Comparison of ENCODE assay signal across 30 cellular contexts in the genomic region with DNA sequence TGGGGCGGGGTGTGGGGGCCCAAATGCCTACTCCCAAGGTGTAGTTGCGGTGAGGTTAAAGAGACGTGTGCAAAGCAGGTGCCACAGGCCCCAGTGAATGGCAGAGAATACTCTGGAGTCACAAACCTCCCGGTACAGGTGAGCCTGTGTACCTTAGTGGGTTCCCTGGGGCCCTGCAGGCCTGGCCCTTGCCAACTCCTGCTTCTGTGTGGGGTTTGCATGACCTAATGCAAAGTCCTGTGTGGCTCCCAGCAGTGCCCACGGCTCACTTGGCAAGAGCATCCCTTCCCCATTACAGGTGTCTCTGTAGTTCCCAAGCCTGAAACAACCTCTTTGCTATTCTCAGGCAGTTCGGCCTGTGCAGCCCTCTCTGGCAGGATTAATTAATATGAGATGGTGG. TPM values are rescaled to one million over a fixed set of nuclear protein-coding genes. Genes with fewer than 3 reads are reported as not detected.
"Had no signal": no experiment of that assay in that cellular context is flagged by ENCODE, and none has a peak within 500 bp of the region (broad histone marks: within the 10 kb centered on the region; RNA-seq: fewer than 3 reads in every experiment).

No MANE protein-coding gene starts in this region.

- ATAC-seq: esophagus mucosa; gastrocnemius medialis; left lobe of liver; natural killer cell; sciatic nerve; stimulated activated naive CD8-positive, alpha-beta T cell treated with anti-CD3 and anti-CD28 coated beads, Interleukin-15, amount 100 ng/mL, for 72 hours; upper lobe of right lung had no signal

- H3K4me1 Mint-ChIP-seq: endodermal cell; memory B cell; stimulated activated naive CD8-positive, alpha-beta T cell treated with anti-CD3 and anti-CD28 coated beads, Interleukin-15, amount 100 ng/mL, for 72 hours had no signal

- H3K4me3 ChIP-seq: gastrocnemius medialis, hepatocyte, lung, right atrium auricular region, smooth muscle cell, suprapubic skin, transverse colon, upper lobe of right lung, uterus had no signal

- H3K4me3 Mint-ChIP-seq: dendritic cell treated with granulocyte-macrophage colony-stimulating factor and Interleukin-4, amounts not matched to agents 40 ng/mL and 50 ng/mL, for 4 days; endodermal cell; memory B cell; natural killer cell; stimulated activated naive CD8-positive, alpha-beta T cell treated with anti-CD3 and anti-CD28 coated beads, Interleukin-15, amount 100 ng/mL, for 72 hours had no signal

- DNase-seq: effector CD8-positive, alpha-beta T cell; endodermal cell; foreskin fibroblast; gastrocnemius medialis; head of caudate nucleus; natural killer cell; stimulated activated CD4-positive, alpha-beta T cell treated with anti-CD3 and anti-CD28 coated beads, Interleukin-12 subunit alpha, Interleukin-12 subunit beta, amount 100 ng/mL, for 4 hours; stimulated activated CD4-positive, alpha-beta T cell treated with anti-CD3 and anti-CD28 coated beads, Interleukin-1b, Interleukin-23, amount 100 ng/mL, for 48 hours; stimulated activated CD4-positive, alpha-beta T cell treated with anti-CD3 and anti-CD28 coated beads, Interleukin-4, amount 100 ng/mL, for 1 hour; stimulated activated CD8-positive, alpha-beta memory T cell treated with anti-CD3 and anti-CD28 coated beads, Interleukin-4, amount 100 ng/mL, for 48 hours; stimulated activated naive CD4-positive, alpha-beta T cell; stimulated activated naive CD8-positive, alpha-beta T cell treated with anti-CD3 and anti-CD28 coated beads, Interleukin-15, amount 100 ng/mL, for 72 hours; transverse colon; upper lobe of right lung; uterus had no signal

- H3K27me3 ChIP-seq: gastrocnemius medialis, hepatocyte, right atrium auricular region, suprapubic skin, transverse colon, upper lobe of right lung, uterus had no signal

- H3K27me3 Mint-ChIP-seq: dendritic cell treated with granulocyte-macrophage colony-stimulating factor and Interleukin-4, amounts not matched to agents 40 ng/mL and 50 ng/mL, for 4 days; stimulated activated naive CD8-positive, alpha-beta T cell treated with anti-CD3 and anti-CD28 coated beads, Interleukin-15, amount 100 ng/mL, for 72 hours had no signal

- H3K36me3 Mint-ChIP-seq: memory B cell, natural killer cell had no signal

- H3K9me3 ChIP-seq: gastrocnemius medialis, right atrium auricular region, suprapubic skin, transverse colon, upper lobe of right lung, uterus had no signal

- H3K36me3 ChIP-seq: gastrocnemius medialis, right atrium auricular region, suprapubic skin, transverse colon, upper lobe of right lung, uterus had no signal

- H3K9me3 Mint-ChIP-seq: dendritic cell treated with granulocyte-macrophage colony-stimulating factor and Interleukin-4, amounts not matched to agents 40 ng/mL and 50 ng/mL, for 4 days; endodermal cell; memory B cell; natural killer cell; stimulated activated naive CD8-positive, alpha-beta T cell treated with anti-CD3 and anti-CD28 coated beads, Interleukin-15, amount 100 ng/mL, for 72 hours had no signal

- H3K27ac Mint-ChIP-seq: dendritic cell treated with granulocyte-macrophage colony-stimulating factor and Interleukin-4, amounts not matched to agents 40 ng/mL and 50 ng/mL, for 4 days; endodermal cell; memory B cell; natural killer cell; progenitor cell of endocrine pancreas; stimulated activated naive CD8-positive, alpha-beta T cell treated with anti-CD3 and anti-CD28 coated beads, Interleukin-15, amount 100 ng/mL, for 72 hours had no signal

- H3K27ac ChIP-seq: epithelial cell of prostate, gastrocnemius medialis, hepatocyte, parathyroid adenoma, right atrium auricular region, suprapubic skin, upper lobe of right lung, uterus had no signal

- H3K4me1 ChIP-seq: gastrocnemius medialis, parathyroid adenoma, upper lobe of right lung, uterus had no signal

RNA-seq across cellular contexts. Expression of gene SPDEF, which starts 17.5 kb away (rescaled TPM):
- total RNA-seq: glomerular endothelial cell, osteoblast, sciatic nerve, smooth muscle cell had no signal
